In genomic region chr4:152585036-152585439, GRCh38 we compare ENCODE assay signal across 1 cellular context.
TF ChIP-seq lines count a peak whose summit lies in the region.

No MANE protein-coding gene starts in this region.

TF ChIP-seq in GM23338, 12 proteins besides CTCF, POLR2A, EP300 and RAD21 (continued from another document):
- no peak for TF ChIP-seq REST (IDR thresholded peaks at IDR 0.05; ENCODE audit: unreplicated experiment)
- no peak for TF ChIP-seq JUNB (IDR thresholded peaks at IDR 0.05; ENCODE audit: unreplicated experiment)
- TF ChIP-seq ZNF331 (CRISPR knock-in tag; IDR thresholded peaks at IDR 0.05; ENCODE audit: low read depth): no peak
- no peak for TF ChIP-seq EZH2phosphoT487 (IDR thresholded peaks at IDR 0.05; ENCODE audit: unreplicated experiment)
